9 cellular contexts compared by ENCODE assay signal in the genomic region with DNA sequence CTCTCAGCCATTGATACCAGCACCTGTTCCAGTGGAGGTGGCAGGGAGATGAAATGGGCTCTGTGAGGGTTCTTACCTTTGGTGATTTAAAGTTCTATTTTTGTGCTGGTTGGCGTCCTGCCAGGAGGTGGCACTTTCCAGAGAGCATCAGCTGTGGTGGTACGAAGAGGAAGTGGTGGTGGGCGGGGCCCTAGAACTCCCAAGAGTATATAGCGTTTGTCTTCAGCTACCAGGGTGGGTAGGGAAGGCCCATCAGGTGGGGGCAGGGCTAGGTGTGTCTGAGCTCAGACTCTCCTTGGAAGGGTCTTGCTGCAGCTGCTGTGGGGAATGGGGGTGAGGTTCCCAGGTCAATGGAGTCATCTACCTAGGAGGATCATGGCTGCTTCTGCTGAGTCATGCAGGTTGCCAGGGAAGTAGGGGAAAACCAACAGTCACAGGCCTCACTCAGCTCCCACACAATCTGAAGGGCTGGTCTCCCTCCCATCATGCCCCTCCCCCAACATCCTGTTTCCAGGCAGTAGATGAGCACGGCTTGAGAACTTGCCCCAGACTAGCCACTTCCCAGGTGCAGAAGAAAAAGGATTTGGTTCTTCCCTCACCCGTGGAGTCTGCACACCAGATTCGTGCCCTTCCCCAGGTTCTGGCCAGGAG. TPM values are rescaled to one million over a fixed set of nuclear protein-coding genes. Genes with fewer than 3 reads are reported as not detected.
DNase-seq lines count a peak whose midpoint lies in the region; ATAC-seq, FAIRE-seq and TF ChIP-seq lines count a peak whose summit lies in the region.
"Had no signal": no experiment of that assay in that cellular context is flagged by ENCODE, and none has a peak within 500 bp of the region (broad histone marks: within the 10 kb centered on the region; RNA-seq: fewer than 3 reads in every experiment).

No MANE protein-coding gene starts in this region.

- H3F3A ChIP-seq in neural progenitor cell (ENCODE audit: low read depth), result no peaks in the 10 kb centered on the region

- H3K27ac Mint-ChIP-seq in astrocyte (ENCODE audit: unreplicated experiment) (peak overlapping the region; percentile 81), nephron progenitor cell (no peak overlapping the region), neural progenitor cell (no peak overlapping the region)

- peaks cover 53% of the 10 kb centered on the region for H3K4me1 ChIP-seq in OCI-LY7 (ENCODE audit: insufficient read depth, low read length, poor library complexity, severe bottlenecking)
- no peaks in the 10 kb centered on the region for H3K4me1 ChIP-seq in astrocyte (ENCODE audit: insufficient read depth, low read length)
- no peaks in the 10 kb centered on the region for H3K4me1 ChIP-seq in neural progenitor cell

- H3K36me3 ChIP-seq in OCI-LY7 (ENCODE audit: insufficient read depth, low read length) (peaks cover 13% of the 10 kb centered on the region; the same call in 1 of the 2 replicates), astrocyte (ENCODE audit: insufficient read depth, low read length) (no peaks in the 10 kb centered on the region), neural progenitor cell (no peaks in the 10 kb centered on the region)
- H3K36me3 ChIP-seq: heart left ventricle had no signal

- no peaks in the 10 kb centered on the region for H3K9me2 ChIP-seq in OCI-LY7 (ENCODE audit: insufficient read depth, low read length)

- peak overlapping the region; percentile 55 for H3K27ac ChIP-seq in OCI-LY7 (ENCODE audit: low read depth, low read length, poor library complexity, severe bottlenecking)
- no peak overlapping the region for H3K27ac ChIP-seq in astrocyte (ENCODE audit: low read depth, low read length)
- no peak overlapping the region for H3K27ac ChIP-seq in neural progenitor cell
- H3K27ac ChIP-seq: heart left ventricle had no signal

- peak; percentile 57 for ATAC-seq in GM21528 (IDR thresholded peaks at IDR 0.05; ENCODE audit: low FRiP score, unreplicated experiment)
- ATAC-seq in GM19351 (IDR thresholded peaks at IDR 0.05; ENCODE audit: unreplicated experiment), result no peak
- ATAC-seq: heart left ventricle, Panc1 had no signal

- peak overlapping the region; percentile 25 for H3K4me3 ChIP-seq in OCI-LY7 (ENCODE audit: low read depth, low read length, poor library complexity, severe bottlenecking)
- no peak overlapping the region for H3K4me3 ChIP-seq in astrocyte (ENCODE audit: insufficient read depth, low read depth, low read length)
- H3K4me3 ChIP-seq in neural progenitor cell, result no peak overlapping the region
- H3K4me3 ChIP-seq: heart left ventricle had no signal

- H2AFZ ChIP-seq in OCI-LY7 (ENCODE audit: low read length), result peak overlapping the region; percentile 81
- no peak overlapping the region for H2AFZ ChIP-seq in astrocyte (ENCODE audit: low read depth, low read length)
- H2AFZ ChIP-seq in neural progenitor cell (replicated peaks), result no peak overlapping the region

- no peaks in the 10 kb centered on the region for H4K20me1 ChIP-seq in OCI-LY7 (ENCODE audit: insufficient read depth, low read length)
- H4K20me1 ChIP-seq in astrocyte (ENCODE audit: insufficient read depth, low read length), result no peaks in the 10 kb centered on the region
- H4K20me1 ChIP-seq in neural progenitor cell (ENCODE audit: low read depth), result no peaks in the 10 kb centered on the region

- intact Hi-C loops in OCI-LY7 (cut with micrococcal nuclease; ENCODE audit: unreplicated experiment), result no loop called here

- H3K9me3 ChIP-seq in OCI-LY7 (ENCODE audit: low read length) (peaks cover 24% of the 10 kb centered on the region; the same call in 1 of the 2 replicates), astrocyte (ENCODE audit: insufficient read depth, low read depth, low read length) (no peaks in the 10 kb centered on the region), neural progenitor cell (ENCODE audit: low read depth) (no peaks in the 10 kb centered on the region)
- H3K9me3 ChIP-seq: heart left ventricle had no signal

- H3K9ac ChIP-seq in astrocyte (ENCODE audit: low read length) (no peak overlapping the region), neural progenitor cell (no peak overlapping the region)

- no peak overlapping the region for H3K4me3 Mint-ChIP-seq in astrocyte (ENCODE audit: unreplicated experiment)
- H3K4me3 Mint-ChIP-seq in nephron progenitor cell, result no peak overlapping the region
- H3K4me3 Mint-ChIP-seq in neural progenitor cell, result no peak overlapping the region

- POLR2A ChIA-PET in OCI-LY7 (lab: Charles Lee), result interaction anchor here (0.6 to 2.7 kb wide), 17 partner anchors 8 to 469 kb away, joined by 3 to 14 read pairs (median 4); a partner anchor contains a TSS

- H3K79me2 ChIP-seq in OCI-LY7 (ENCODE audit: insufficient read depth, low read depth, low read length), result no peaks in the 10 kb centered on the region
- no peaks in the 10 kb centered on the region for H3K79me2 ChIP-seq in astrocyte (ENCODE audit: insufficient read depth, low read length)
- H3K79me2 ChIP-seq in neural progenitor cell (ENCODE audit: low read depth), result no peaks in the 10 kb centered on the region

- BruUV-seq in OCI-LY7 (replicated peaks; lab: Mats Ljungman, UMichigan), result no TSS peak

- FAIRE-seq in astrocyte (lab: Jason Lieb, UNC), result no peak

- peaks cover 7% of the 10 kb centered on the region for H3K36me3 Mint-ChIP-seq in astrocyte (ENCODE audit: low read depth, unreplicated experiment)
- H3K36me3 Mint-ChIP-seq in nephron progenitor cell (ENCODE audit: low read depth), result peaks cover 45% of the 10 kb centered on the region
- H3K36me3 Mint-ChIP-seq in neural progenitor cell, result no peaks in the 10 kb centered on the region

- H3K27me3 ChIP-seq in astrocyte (ENCODE audit: insufficient read depth, low read length) (no peaks in the 10 kb centered on the region), neural progenitor cell (no peaks in the 10 kb centered on the region)
- H3K27me3 ChIP-seq: heart left ventricle had no signal

- CTCF ChIA-PET in OCI-LY7 (lab: Charles Lee; ENCODE audit: unreplicated experiment), result no interaction called here

- H3K9me3 Mint-ChIP-seq in astrocyte (ENCODE audit: unreplicated experiment) (peaks cover 8% of the 10 kb centered on the region), nephron progenitor cell (peaks cover 62% of the 10 kb centered on the region), neural progenitor cell (peaks cover 7% of the 10 kb centered on the region)

- peak; percentile 50 for TF ChIP-seq CTCF in OCI-LY7 (conservative IDR thresholded peaks at IDR 0.05; ENCODE audit: low read length)
- no peak for TF ChIP-seq CTCF in astrocyte (IDR thresholded peaks at IDR 0.05; ENCODE audit: insufficient read depth, low read depth, low read length)
- no peak for TF ChIP-seq CTCF in nephron progenitor cell (IDR thresholded peaks at IDR 0.05)
- no peak for TF ChIP-seq CTCF in neural progenitor cell (IDR thresholded peaks at IDR 0.05)

- H3K4me1 Mint-ChIP-seq in astrocyte (ENCODE audit: low read depth, unreplicated experiment) (peaks cover 8% of the 10 kb centered on the region), nephron progenitor cell (peaks cover 12% of the 10 kb centered on the region), neural progenitor cell (no peaks in the 10 kb centered on the region)

- DNase-seq in OCI-LY7 (ENCODE audit: low spot score) (peak; percentile 93), astrocyte (ENCODE audit: low read depth) (no peak), nephron progenitor cell (no peak), neural progenitor cell (ENCODE audit: low spot score) (no peak)
- DNase-seq in stimulated activated CD8-positive, alpha-beta memory T cell treated with anti-CD3 and anti-CD28 coated beads, Interleukin-4, amount 100 ng/mL, for 24 hours (ENCODE audit: low read depth), result peak; percentile 22

- H3K27me3 Mint-ChIP-seq in astrocyte (ENCODE audit: low read depth, unreplicated experiment) (no peaks in the 10 kb centered on the region), nephron progenitor cell (ENCODE audit: low read depth, poor library complexity) (no peaks in the 10 kb centered on the region), neural progenitor cell (ENCODE audit: insufficient read depth, low read depth) (peaks cover 7% of the 10 kb centered on the region)

- peak overlapping the region; percentile 60 for H3K4me2 ChIP-seq in OCI-LY7 (ENCODE audit: low read length)
- H3K4me2 ChIP-seq in astrocyte (ENCODE audit: low read length), result no peak overlapping the region
- H3K4me2 ChIP-seq in neural progenitor cell, result no peak overlapping the region

RNA-seq across cellular contexts. Expression of a gene that starts 46.6 kb away (rescaled TPM):
- 0.05 TPM in 1 of 2 replicates, not detected in the other for total RNA-seq in OCI-LY7 (2014; rRNA removed; shearing (Covaris generic))
- total RNA-seq in OCI-LY7 (2022) (0.20 and 0.74 TPM in 2 replicates), astrocyte (3.5 and 4.8 TPM in 2 replicates), neural progenitor cell (ENCODE audit: low replicate concordance) (2.3 and 4.8 TPM in 2 replicates)

Comparison
In these comparisons a context has a peak if more than half of its experiments do, and no peak if none do; other contexts are left out.
1. DNase-seq: peak in OCI-LY7 (single experiment) and stimulated activated CD8-positive, alpha-beta memory T cell treated with anti-CD3 and anti-CD28 coated beads, Interleukin-4, amount 100 ng/mL, for 24 hours (single experiment); none in astrocyte (single experiment), nephron progenitor cell (single experiment) and neural progenitor cell (single experiment).